Comparison of ENCODE assay signal across 1 cellular context in the genomic region with DNA sequence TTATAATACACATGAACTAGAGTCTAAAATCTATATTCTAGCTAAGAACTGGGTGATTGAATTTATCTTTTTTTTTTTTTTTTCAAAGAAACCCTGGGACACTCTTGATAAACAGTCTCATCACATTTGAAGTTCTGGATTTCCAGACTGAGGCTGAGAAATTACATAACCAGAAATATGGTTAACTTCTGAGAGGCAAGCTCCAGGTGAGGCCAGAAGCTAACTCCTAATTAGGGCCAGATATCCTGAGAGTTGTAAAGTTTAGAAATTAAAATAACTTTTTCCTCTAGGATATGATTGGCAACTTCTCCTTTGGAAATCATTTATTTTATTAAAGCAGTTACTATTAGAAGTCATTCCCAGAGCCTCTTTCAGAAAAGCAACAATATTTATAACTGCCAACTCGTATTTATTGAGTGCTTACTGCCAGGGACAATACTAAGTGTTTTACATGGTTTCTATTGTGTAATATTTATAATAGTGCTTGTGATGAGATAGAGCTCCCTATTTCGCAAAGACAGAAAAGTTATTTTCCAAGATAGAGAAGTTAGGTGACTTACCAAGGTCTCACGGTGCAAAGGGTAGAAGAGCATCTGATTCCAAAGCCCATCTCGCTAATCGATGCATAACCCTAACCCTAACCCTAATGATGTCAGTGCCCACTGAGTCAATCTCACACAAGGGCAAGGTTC.
A peak's percentile ranks its signal among the peaks of the same experiment; 100 is the strongest.
TF ChIP-seq lines count a peak whose summit lies in the region.

No MANE protein-coding gene starts in this region.

TF ChIP-seq in HepG2, 621 proteins besides CTCF, POLR2A, EP300 and RAD21 (continued from another document and continues in another):
- TF ChIP-seq, protein P1, sequence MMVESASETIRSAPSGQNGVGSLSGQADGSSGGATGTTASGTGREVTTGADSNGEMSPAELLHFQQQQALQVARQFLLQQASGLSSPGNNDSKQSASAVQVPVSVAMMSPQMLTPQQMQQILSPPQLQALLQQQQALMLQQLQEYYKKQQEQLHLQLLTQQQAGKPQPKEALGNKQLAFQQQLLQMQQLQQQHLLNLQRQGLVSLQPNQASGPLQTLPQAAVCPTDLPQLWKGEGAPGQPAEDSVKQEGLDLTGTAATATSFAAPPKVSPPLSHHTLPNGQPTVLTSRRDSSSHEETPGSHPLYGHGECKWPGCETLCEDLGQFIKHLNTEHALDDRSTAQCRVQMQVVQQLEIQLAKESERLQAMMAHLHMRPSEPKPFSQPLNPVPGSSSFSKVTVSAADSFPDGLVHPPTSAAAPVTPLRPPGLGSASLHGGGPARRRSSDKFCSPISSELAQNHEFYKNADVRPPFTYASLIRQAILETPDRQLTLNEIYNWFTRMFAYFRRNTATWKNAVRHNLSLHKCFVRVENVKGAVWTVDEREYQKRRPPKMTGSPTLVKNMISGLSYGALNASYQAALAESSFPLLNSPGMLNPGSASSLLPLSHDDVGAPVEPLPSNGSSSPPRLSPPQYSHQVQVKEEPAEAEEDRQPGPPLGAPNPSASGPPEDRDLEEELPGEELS (CRISPR knock-in tag; IDR thresholded peaks at IDR 0.05), result peak; percentile 95
- no peak for TF ChIP-seq ZNF674 (CRISPR knock-in tag; IDR thresholded peaks at IDR 0.05; ENCODE audit: low read depth)
- no peak for TF ChIP-seq ZNF75D (CRISPR knock-in tag; IDR thresholded peaks at IDR 0.05; ENCODE audit: borderline replicate concordance)
- peak; percentile 44; the same call in 1 of the 2 replicates for TF ChIP-seq ZNF703 (CRISPR knock-in tag; IDR thresholded peaks at IDR 0.05; ENCODE audit: borderline replicate concordance)
- TF ChIP-seq RELA (CRISPR knock-in tag; IDR thresholded peaks at IDR 0.05), result peak; percentile 48; the same call in 1 of the 2 replicates
- TF ChIP-seq ZBTB21 (CRISPR knock-in tag; IDR thresholded peaks at IDR 0.05), result peak; percentile 54; the same call in 1 of the 2 replicates
- peak; percentile 81 for TF ChIP-seq TCF7 (IDR thresholded peaks at IDR 0.05; ENCODE audit: low read depth)
- no peak for TF ChIP-seq ZNF230 (CRISPR knock-in tag; IDR thresholded peaks at IDR 0.05)
- TF ChIP-seq ZNF550 (CRISPR knock-in tag; IDR thresholded peaks at IDR 0.05; ENCODE audit: borderline replicate concordance), result no peak
- TF ChIP-seq NAIF1 (CRISPR knock-in tag; IDR thresholded peaks at IDR 0.05; ENCODE audit: borderline replicate concordance), result 0 out of 2 replicates have a peak, but pooled peaks have one; percentile 47
- TF ChIP-seq NR2F2 (IDR thresholded peaks at IDR 0.05; ENCODE audit: borderline replicate concordance, low read depth), result peak; percentile 98
- TF ChIP-seq ONECUT2 (CRISPR knock-in tag; IDR thresholded peaks at IDR 0.05), result peak; percentile 99
- TF ChIP-seq, protein P2, sequence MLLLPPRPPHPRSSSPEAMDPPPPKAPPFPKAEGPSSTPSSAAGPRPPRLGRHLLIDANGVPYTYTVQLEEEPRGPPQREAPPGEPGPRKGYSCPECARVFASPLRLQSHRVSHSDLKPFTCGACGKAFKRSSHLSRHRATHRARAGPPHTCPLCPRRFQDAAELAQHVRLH (CRISPR knock-in tag; IDR thresholded peaks at IDR 0.05; ENCODE audit: borderline replicate concordance, low read depth), result peak; percentile 72; the same call in 1 of the 2 replicates
- peak; percentile 56; the same call in 1 of the 2 replicates for TF ChIP-seq SP140L (CRISPR knock-in tag; IDR thresholded peaks at IDR 0.05; ENCODE audit: borderline replicate concordance)
- TF ChIP-seq, protein P3, sequence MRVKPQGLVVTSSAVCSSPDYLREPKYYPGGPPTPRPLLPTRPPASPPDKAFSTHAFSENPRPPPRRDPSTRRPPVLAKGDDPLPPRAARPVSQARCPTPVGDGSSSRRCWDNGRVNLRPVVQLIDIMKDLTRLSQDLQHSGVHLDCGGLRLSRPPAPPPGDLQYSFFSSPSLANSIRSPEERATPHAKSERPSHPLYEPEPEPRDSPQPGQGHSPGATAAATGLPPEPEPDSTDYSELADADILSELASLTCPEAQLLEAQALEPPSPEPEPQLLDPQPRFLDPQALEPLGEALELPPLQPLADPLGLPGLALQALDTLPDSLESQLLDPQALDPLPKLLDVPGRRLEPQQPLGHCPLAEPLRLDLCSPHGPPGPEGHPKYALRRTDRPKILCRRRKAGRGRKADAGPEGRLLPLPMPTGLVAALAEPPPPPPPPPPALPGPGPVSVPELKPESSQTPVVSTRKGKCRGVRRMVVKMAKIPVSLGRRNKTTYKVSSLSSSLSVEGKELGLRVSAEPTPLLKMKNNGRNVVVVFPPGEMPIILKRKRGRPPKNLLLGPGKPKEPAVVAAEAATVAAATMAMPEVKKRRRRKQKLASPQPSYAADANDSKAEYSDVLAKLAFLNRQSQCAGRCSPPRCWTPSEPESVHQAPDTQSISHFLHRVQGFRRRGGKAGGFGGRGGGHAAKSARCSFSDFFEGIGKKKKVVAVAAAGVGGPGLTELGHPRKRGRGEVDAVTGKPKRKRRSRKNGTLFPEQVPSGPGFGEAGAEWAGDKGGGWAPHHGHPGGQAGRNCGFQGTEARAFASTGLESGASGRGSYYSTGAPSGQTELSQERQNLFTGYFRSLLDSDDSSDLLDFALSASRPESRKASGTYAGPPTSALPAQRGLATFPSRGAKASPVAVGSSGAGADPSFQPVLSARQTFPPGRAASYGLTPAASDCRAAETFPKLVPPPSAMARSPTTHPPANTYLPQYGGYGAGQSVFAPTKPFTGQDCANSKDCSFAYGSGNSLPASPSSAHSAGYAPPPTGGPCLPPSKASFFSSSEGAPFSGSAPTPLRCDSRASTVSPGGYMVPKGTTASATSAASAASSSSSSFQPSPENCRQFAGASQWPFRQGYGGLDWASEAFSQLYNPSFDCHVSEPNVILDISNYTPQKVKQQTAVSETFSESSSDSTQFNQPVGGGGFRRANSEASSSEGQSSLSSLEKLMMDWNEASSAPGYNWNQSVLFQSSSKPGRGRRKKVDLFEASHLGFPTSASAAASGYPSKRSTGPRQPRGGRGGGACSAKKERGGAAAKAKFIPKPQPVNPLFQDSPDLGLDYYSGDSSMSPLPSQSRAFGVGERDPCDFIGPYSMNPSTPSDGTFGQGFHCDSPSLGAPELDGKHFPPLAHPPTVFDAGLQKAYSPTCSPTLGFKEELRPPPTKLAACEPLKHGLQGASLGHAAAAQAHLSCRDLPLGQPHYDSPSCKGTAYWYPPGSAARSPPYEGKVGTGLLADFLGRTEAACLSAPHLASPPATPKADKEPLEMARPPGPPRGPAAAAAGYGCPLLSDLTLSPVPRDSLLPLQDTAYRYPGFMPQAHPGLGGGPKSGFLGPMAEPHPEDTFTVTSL (CRISPR knock-in tag; IDR thresholded peaks at IDR 0.05; ENCODE audit: borderline replicate concordance), result peak; percentile 99
- no peak; the same call in 1 of the 2 replicates for TF ChIP-seq SIX1 (CRISPR knock-in tag; IDR thresholded peaks at IDR 0.05; ENCODE audit: borderline replicate concordance)
- TF ChIP-seq GATAD1 (CRISPR knock-in tag; IDR thresholded peaks at IDR 0.05), result peak; percentile 59; the same call in 1 of the 2 replicates
- peak; percentile 39; the same call in 1 of the 2 replicates for TF ChIP-seq ZNF121 (CRISPR knock-in tag; IDR thresholded peaks at IDR 0.05)
- TF ChIP-seq, protein P4, sequence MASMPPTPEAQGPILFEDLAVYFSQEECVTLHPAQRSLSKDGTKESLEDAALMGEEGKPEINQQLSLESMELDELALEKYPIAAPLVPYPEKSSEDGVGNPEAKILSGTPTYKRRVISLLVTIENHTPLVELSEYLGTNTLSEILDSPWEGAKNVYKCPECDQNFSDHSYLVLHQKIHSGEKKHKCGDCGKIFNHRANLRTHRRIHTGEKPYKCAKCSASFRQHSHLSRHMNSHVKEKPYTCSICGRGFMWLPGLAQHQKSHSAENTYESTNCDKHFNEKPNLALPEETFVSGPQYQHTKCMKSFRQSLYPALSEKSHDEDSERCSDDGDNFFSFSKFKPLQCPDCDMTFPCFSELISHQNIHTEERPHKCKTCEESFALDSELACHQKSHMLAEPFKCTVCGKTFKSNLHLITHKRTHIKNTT (CRISPR knock-in tag; IDR thresholded peaks at IDR 0.05), result no peak
- no peak for TF ChIP-seq ZNF468 (CRISPR knock-in tag; IDR thresholded peaks at IDR 0.05)
- TF ChIP-seq ERF (CRISPR knock-in tag; IDR thresholded peaks at IDR 0.05), result peak; percentile 69; the same call in 1 of the 2 replicates
- TF ChIP-seq ZNF30 (CRISPR knock-in tag; IDR thresholded peaks at IDR 0.05), result no peak
- TF ChIP-seq ZSCAN12 (CRISPR knock-in tag; IDR thresholded peaks at IDR 0.05), result no peak
- TF ChIP-seq MAFG (CRISPR knock-in tag; IDR thresholded peaks at IDR 0.05), result no peak
- no peak for TF ChIP-seq ZNF562 (CRISPR knock-in tag; IDR thresholded peaks at IDR 0.05; ENCODE audit: borderline replicate concordance)
- TF ChIP-seq SALL2 (CRISPR knock-in tag; IDR thresholded peaks at IDR 0.05), result peak; percentile 55; the same call in 1 of the 2 replicates
- peak; percentile 98 for TF ChIP-seq RARA (CRISPR knock-in tag; IDR thresholded peaks at IDR 0.05)
- TF ChIP-seq SMARCC2 (IDR thresholded peaks at IDR 0.05), result peak; percentile 64; the same call in 1 of the 2 replicates
- no peak for TF ChIP-seq U2AF2 (IDR thresholded peaks at IDR 0.05; ENCODE audit: low read depth, low read length)
- peak; percentile 70 for TF ChIP-seq SAP130 (CRISPR knock-in tag; IDR thresholded peaks at IDR 0.05; ENCODE audit: low read depth)
- TF ChIP-seq, protein P5, sequence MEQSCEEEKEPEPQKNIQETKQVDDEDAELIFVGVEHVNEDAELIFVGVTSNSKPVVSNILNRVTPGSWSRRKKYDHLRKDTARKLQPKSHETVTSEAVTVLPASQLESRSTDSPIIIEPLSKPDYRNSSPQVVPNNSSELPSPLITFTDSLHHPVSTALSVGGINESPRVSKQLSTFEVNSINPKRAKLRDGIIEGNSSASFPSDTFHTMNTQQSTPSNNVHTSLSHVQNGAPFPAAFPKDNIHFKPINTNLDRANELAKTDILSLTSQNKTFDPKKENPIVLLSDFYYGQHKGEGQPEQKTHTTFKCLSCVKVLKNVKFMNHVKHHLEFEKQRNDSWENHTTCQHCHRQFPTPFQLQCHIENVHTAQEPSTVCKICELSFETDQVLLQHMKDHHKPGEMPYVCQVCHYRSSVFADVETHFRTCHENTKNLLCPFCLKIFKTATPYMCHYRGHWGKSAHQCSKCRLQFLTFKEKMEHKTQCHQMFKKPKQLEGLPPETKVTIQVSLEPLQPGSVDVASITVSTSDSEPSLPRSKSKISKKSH (CRISPR knock-in tag; IDR thresholded peaks at IDR 0.05; ENCODE audit: borderline replicate concordance), result no peak
- TF ChIP-seq MEF2D (CRISPR knock-in tag; IDR thresholded peaks at IDR 0.05), result peak; percentile 97
- TF ChIP-seq, protein P6, sequence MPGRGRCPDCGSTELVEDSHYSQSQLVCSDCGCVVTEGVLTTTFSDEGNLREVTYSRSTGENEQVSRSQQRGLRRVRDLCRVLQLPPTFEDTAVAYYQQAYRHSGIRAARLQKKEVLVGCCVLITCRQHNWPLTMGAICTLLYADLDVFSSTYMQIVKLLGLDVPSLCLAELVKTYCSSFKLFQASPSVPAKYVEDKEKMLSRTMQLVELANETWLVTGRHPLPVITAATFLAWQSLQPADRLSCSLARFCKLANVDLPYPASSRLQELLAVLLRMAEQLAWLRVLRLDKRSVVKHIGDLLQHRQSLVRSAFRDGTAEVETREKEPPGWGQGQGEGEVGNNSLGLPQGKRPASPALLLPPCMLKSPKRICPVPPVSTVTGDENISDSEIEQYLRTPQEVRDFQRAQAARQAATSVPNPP (CRISPR knock-in tag; IDR thresholded peaks at IDR 0.05), result no peak
- TF ChIP-seq ZNF484 (CRISPR knock-in tag; IDR thresholded peaks at IDR 0.05; ENCODE audit: borderline replicate concordance, low read depth), result no peak
- TF ChIP-seq, protein P7, sequence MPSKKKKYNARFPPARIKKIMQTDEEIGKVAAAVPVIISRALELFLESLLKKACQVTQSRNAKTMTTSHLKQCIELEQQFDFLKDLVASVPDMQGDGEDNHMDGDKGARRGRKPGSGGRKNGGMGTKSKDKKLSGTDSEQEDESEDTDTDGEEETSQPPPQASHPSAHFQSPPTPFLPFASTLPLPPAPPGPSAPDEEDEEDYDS (CRISPR knock-in tag; IDR thresholded peaks at IDR 0.05), result peak; percentile 39; the same call in 1 of the 2 replicates
- 0 out of 2 replicates have a peak, but pooled peaks have one; percentile 32 for TF ChIP-seq ZNF749 (CRISPR knock-in tag; IDR thresholded peaks at IDR 0.05; ENCODE audit: borderline replicate concordance)
- TF ChIP-seq, protein P8, sequence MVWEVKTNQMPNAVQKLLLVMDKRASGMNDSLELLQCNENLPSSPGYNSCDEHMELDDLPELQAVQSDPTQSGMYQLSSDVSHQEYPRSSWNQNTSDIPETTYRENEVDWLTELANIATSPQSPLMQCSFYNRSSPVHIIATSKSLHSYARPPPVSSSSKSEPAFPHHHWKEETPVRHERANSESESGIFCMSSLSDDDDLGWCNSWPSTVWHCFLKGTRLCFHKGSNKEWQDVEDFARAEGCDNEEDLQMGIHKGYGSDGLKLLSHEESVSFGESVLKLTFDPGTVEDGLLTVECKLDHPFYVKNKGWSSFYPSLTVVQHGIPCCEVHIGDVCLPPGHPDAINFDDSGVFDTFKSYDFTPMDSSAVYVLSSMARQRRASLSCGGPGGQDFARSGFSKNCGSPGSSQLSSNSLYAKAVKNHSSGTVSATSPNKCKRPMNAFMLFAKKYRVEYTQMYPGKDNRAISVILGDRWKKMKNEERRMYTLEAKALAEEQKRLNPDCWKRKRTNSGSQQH (CRISPR knock-in tag; IDR thresholded peaks at IDR 0.05; ENCODE audit: low read depth), result no peak
- TF ChIP-seq SMYD3 (CRISPR knock-in tag; IDR thresholded peaks at IDR 0.05), result peak; percentile 77; the same call in 1 of the 2 replicates
- TF ChIP-seq LCORL (IDR thresholded peaks at IDR 0.05), result no peak
- peak; percentile 90 for TF ChIP-seq LCORL (CRISPR knock-in tag; IDR thresholded peaks at IDR 0.05)
- TF ChIP-seq ZNF260 (CRISPR knock-in tag; IDR thresholded peaks at IDR 0.05; ENCODE audit: borderline replicate concordance, low read depth), result no peak
- no peak for TF ChIP-seq ARID2 (CRISPR knock-in tag; IDR thresholded peaks at IDR 0.05; ENCODE audit: borderline replicate concordance)
- TF ChIP-seq, protein P9, sequence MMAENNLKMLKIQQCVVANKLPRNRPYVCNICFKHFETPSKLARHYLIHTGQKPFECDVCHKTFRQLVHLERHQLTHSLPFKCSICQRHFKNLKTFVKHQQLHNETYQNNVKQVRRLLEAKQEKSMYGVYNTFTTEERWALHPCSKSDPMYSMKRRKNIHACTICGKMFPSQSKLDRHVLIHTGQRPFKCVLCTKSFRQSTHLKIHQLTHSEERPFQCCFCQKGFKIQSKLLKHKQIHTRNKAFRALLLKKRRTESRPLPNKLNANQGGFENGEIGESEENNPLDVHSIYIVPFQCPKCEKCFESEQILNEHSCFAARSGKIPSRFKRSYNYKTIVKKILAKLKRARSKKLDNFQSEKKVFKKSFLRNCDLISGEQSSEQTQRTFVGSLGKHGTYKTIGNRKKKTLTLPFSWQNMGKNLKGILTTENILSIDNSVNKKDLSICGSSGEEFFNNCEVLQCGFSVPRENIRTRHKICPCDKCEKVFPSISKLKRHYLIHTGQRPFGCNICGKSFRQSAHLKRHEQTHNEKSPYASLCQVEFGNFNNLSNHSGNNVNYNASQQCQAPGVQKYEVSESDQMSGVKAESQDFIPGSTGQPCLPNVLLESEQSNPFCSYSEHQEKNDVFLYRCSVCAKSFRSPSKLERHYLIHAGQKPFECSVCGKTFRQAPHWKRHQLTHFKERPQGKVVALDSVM (CRISPR knock-in tag; IDR thresholded peaks at IDR 0.05), result 0 out of 2 replicates have a peak, but pooled peaks have one; percentile 17
- no peak for TF ChIP-seq ZNF343 (CRISPR knock-in tag; IDR thresholded peaks at IDR 0.05)
- TF ChIP-seq GPN1 (CRISPR knock-in tag; IDR thresholded peaks at IDR 0.05; ENCODE audit: borderline replicate concordance), result no peak
